21 cellular contexts compared by ENCODE assay signal in genomic region chr1:49026230-49026811, GRCh38.
"Had no signal": no experiment of that assay in that cellular context is flagged by ENCODE, and none has a peak within 500 bp of the region (broad histone marks: within the 10 kb centered on the region; RNA-seq: fewer than 3 reads in every experiment).

No MANE protein-coding gene starts in this region.

- ATAC-seq: activated CD4-positive, CD25-positive, alpha-beta regulatory T cell treated with anti-CD3 and anti-CD28 coated beads, Interleukin-2, amount 50 U/mL, for 24 hours; activated CD8-positive, alpha-beta T cell treated with anti-CD3 and anti-CD28 coated beads for 36 hours; Panc1; Right ventricle myocardium inferior had no signal

- FAIRE-seq: colon had no signal

- DNase-seq: activated CD4-positive, alpha-beta T cell treated with anti-CD3 and anti-CD28 coated beads for 4 hours; activated CD8-positive, alpha-beta memory T cell treated with anti-CD3 and anti-CD28 coated beads, Interleukin-2, amount 50 U/mL, for 4 hours; activated CD8-positive, alpha-beta T cell treated with anti-CD3 and anti-CD28 coated beads for 36 hours; activated naive CD4-positive, alpha-beta T cell treated with anti-CD3 and anti-CD28 coated beads, Interleukin-2, amount 50 U/mL, for 16 hours; activated naive CD8-positive, alpha-beta T cell treated with anti-CD3 and anti-CD28 coated beads, Interleukin-2, amount 10 ng/mL, durations not matched to agents 7 days and 5 days; activated T-cell treated with anti-CD3 and anti-CD28 coated beads, Interleukin-2, amount 50 U/mL, for 1 hour; adrenal gland; anterior cingulate cortex; cerebellar nuclear complex; Kasumi-1; NCI-H1092; NCI-H1417; NCI-H1930; NCI-H226; NCI-H526; NCI-H82; RPMI8226 had no signal
